ENCODE assay signal across 14 cellular contexts in genomic region chr11:65542738-65543390, GRCh38.
"Had no signal": no experiment of that assay in that cellular context is flagged by ENCODE, and none has a peak within 500 bp of the region (broad histone marks: within the 10 kb centered on the region; RNA-seq: fewer than 3 reads in every experiment).

No MANE protein-coding gene starts in this region.

- H3K4me3 Mint-ChIP-seq: dendritic cell treated with granulocyte-macrophage colony-stimulating factor and Interleukin-4, amounts not matched to agents 40 ng/mL and 50 ng/mL, for 4 days had no signal

- H3K9me3 Mint-ChIP-seq: activated naive CD4-positive, alpha-beta T cell treated with anti-CD3 and anti-CD28 coated beads, Interleukin-2, amount 10 ng/mL, durations not matched to agents 7 days and 5 days; activated T-helper 2 cell treated with anti-CD3 and anti-CD28 coated beads, Interferon-gamma antibody, Interleukin-2, Interleukin-4, amounts not matched to agents 10 μg/mL and 5 μg/mL and 100 μg/mL, durations not matched to agents 14 hours and 24 hours and 36 hours; dendritic cell treated with granulocyte-macrophage colony-stimulating factor and Interleukin-4, amounts not matched to agents 40 ng/mL and 50 ng/mL, for 4 days had no signal

- ATAC-seq: lower lobe of right lung, sciatic nerve, upper lobe of right lung had no signal

- H3K27ac Mint-ChIP-seq: activated naive CD4-positive, alpha-beta T cell treated with anti-CD3 and anti-CD28 coated beads, Interleukin-2, amount 10 ng/mL, durations not matched to agents 7 days and 5 days had no signal

- H3K4me3 ChIP-seq: lower lobe of right lung, spleen, upper lobe of right lung had no signal

- H3K9me3 ChIP-seq: lower lobe of right lung, spleen, upper lobe of right lung had no signal

- DNase-seq: activated CD4-positive, CD25-positive, alpha-beta regulatory T cell treated with anti-CD3 and anti-CD28 coated beads, Interleukin-2, amount 50 U/mL, for 72 hours; activated naive CD4-positive, alpha-beta T cell treated with anti-CD3 and anti-CD28 coated beads, Interleukin-2, amount 10 ng/mL, durations not matched to agents 7 days and 5 days; hypothalamus; lower lobe of right lung; midbrain; occipital lobe; spleen; stimulated activated CD4-positive, alpha-beta T cell treated with anti-CD3 and anti-CD28 coated beads, Interleukin-1b, Interleukin-23, amount 100 ng/mL, for 48 hours; stimulated activated naive CD4-positive, alpha-beta T cell; substantia nigra; upper lobe of right lung had no signal

- H3K27me3 Mint-ChIP-seq: activated naive CD4-positive, alpha-beta T cell treated with anti-CD3 and anti-CD28 coated beads, Interleukin-2, amount 10 ng/mL, durations not matched to agents 7 days and 5 days had no signal

- H3K27me3 ChIP-seq: spleen, upper lobe of right lung had no signal
